Comparison of ENCODE assay signal across 14 cellular contexts in genomic region chr1:182575540-182576149, GRCh38. TPM values are rescaled to one million over a fixed set of nuclear protein-coding genes. Genes with fewer than 3 reads are reported as not detected.
DNase-seq lines count a peak whose midpoint lies in the region; ATAC-seq and TF ChIP-seq lines count a peak whose summit lies in the region.
"Had no signal": no experiment of that assay in that cellular context is flagged by ENCODE, and none has a peak within 500 bp of the region (broad histone marks: within the 10 kb centered on the region; RNA-seq: fewer than 3 reads in every experiment).

No MANE protein-coding gene starts in this region.

- no peak overlapping the region for H3K4me3 ChIP-seq in right atrium auricular region
- H3K4me3 ChIP-seq in aorta (ENCODE audit: low read length in 2 of 2) = no peak overlapping the region

- no peak overlapping the region for H3K4me3 Mint-ChIP-seq in chondrocyte (ENCODE audit: unreplicated experiment)
- H3K4me3 Mint-ChIP-seq: B cell, nephron progenitor cell had no signal

- H3K4me1 ChIP-seq in right atrium auricular region (no peaks in the 10 kb centered on the region), aorta (ENCODE audit: control insufficient read depth in 1 of 2, insufficient read depth in 2 of 2, low read length in 2 of 2) (no peaks in the 10 kb centered on the region)

- WGBS in aorta, 2 donors = 76 to 80% methylated on average over 3 of the region's 3 CpGs

- ATAC-seq in Right ventricle myocardium superior (ENCODE audit: poor library complexity) = peak; percentile 55
- peak; percentile 50 for ATAC-seq in aorta (ENCODE audit: low FRiP score)
- ATAC-seq in GM18868 (IDR thresholded peaks at IDR 0.05; ENCODE audit: unreplicated experiment) = no peak
- ATAC-seq in HG03432 (IDR thresholded peaks at IDR 0.05; ENCODE audit: unreplicated experiment) = no peak

- H3K27ac Mint-ChIP-seq in chondrocyte (ENCODE audit: unreplicated experiment) = no peak overlapping the region
- H3K27ac Mint-ChIP-seq: B cell, nephron progenitor cell had no signal

- H3K27me3 Mint-ChIP-seq in chondrocyte (ENCODE audit: low read depth) = no peaks in the 10 kb centered on the region
- H3K27me3 Mint-ChIP-seq: B cell had no signal

- H3K4me1 Mint-ChIP-seq in chondrocyte (ENCODE audit: low read depth) = peaks cover 9% of the 10 kb centered on the region
- H3K4me1 Mint-ChIP-seq: nephron progenitor cell had no signal

- TF ChIP-seq CTCF in right atrium auricular region (IDR thresholded peaks at IDR 0.05) (no peak), chondrocyte (IDR thresholded peaks at IDR 0.05) (no peak)

- H3K9me3 Mint-ChIP-seq in chondrocyte (ENCODE audit: low read depth) = no peaks in the 10 kb centered on the region
- H3K9me3 Mint-ChIP-seq: nephron progenitor cell had no signal

- H3K27ac ChIP-seq in right atrium auricular region = no peak overlapping the region
- H3K27ac ChIP-seq in aorta (ENCODE audit: low read depth in 1 of 2, low read length in 2 of 2) = no peak overlapping the region

- intact Hi-C loops in Right ventricle myocardium superior (cut with DNase I) = no loop called here
- intact Hi-C loops in aorta (cut with DNase I) = no loop called here

- H3K27me3 ChIP-seq in right atrium auricular region (no peaks in the 10 kb centered on the region), aorta (ENCODE audit: control insufficient read depth in 1 of 2, insufficient read depth in 2 of 2, low read length in 1 of 2) (no peaks in the 10 kb centered on the region)

- H3K36me3 ChIP-seq in right atrium auricular region (peaks cover 38% of the 10 kb centered on the region), aorta (ENCODE audit: control insufficient read depth in 1 of 2, insufficient read depth in 2 of 2, low read length in 1 of 2) (peaks cover 6 to 10% of the 10 kb centered on the region in 2 donors)

- H3K36me3 Mint-ChIP-seq in chondrocyte (ENCODE audit: low read depth) = peaks cover 23% of the 10 kb centered on the region

- DNase-seq in Right ventricle myocardium superior (no peak), right atrium auricular region (ENCODE audit: low spot score) (no peak), amniotic epithelial cell (ENCODE audit: low read depth) (peak; percentile 85), iris pigment epithelial cell (ENCODE audit: low read depth) (peak; percentile 86), aorta (no peak), chondrocyte (ENCODE audit: low spot score) (no peak)
- DNase-seq: activated CD4-positive, CD25-positive, alpha-beta regulatory T cell treated with anti-CD3 and anti-CD28 coated beads, Interleukin-2, amount 50 U/mL, for 72 hours; activated effector memory CD4-positive, alpha-beta T cell treated with Interleukin-2 at 50 U/mL for 16 hours; H7; NCI-H1436 treated with DMSO at 0.1 percent for 48 hours; nephron progenitor cell had no signal

- H3K9me3 ChIP-seq in right atrium auricular region (no peaks in the 10 kb centered on the region), aorta (ENCODE audit: control insufficient read depth, low read length) (no peaks in the 10 kb centered on the region)

RNA-seq across cellular contexts. Expression of gene RNASEL, which starts 13.4 kb away (rescaled TPM):
- total RNA-seq in Right ventricle myocardium superior = 3.3 TPM
- 1 to 10 TPM; 2.0 to 4.5 TPM for total RNA-seq in right atrium auricular region
- total RNA-seq in aorta = 10 to 100 TPM in 1 of 2 donors, 1 to 10 TPM in 1; 6.8 to 13.9 TPM
- polyA plus RNA-seq in aorta = 1 to 10 TPM; 3.9 to 6.9 TPM
- total RNA-seq in chondrocyte = 3.5 to 5.2 TPM (median 4.0 TPM) in 3 replicates

RNA-seq across cellular contexts. Expression of gene RGS16, which starts 28.5 kb away (rescaled TPM):
- total RNA-seq in Right ventricle myocardium superior (1.0 TPM), right atrium auricular region (1 to 10 TPM; 1.4 to 2.2 TPM), aorta (10 to 100 TPM in 1 of 2 donors, 1 to 10 TPM in 1; 9.2 to 20.9 TPM), chondrocyte (0.56 to 7.7 TPM (median 7.0 TPM) in 3 replicates)
- 1 to 10 TPM in 1 of 2 donors, under 1 TPM in 1; 0.50 to 7.0 TPM for polyA plus RNA-seq in aorta

Comparison
In these comparisons a context has a peak if more than half of its experiments do, and no peak if none do; other contexts are left out.
1. ATAC-seq: peak in Right ventricle myocardium superior (single experiment) and aorta (single experiment); none in GM18868 (single experiment) and HG03432 (single experiment).
2. DNase-seq: peak in amniotic epithelial cell (single experiment) and iris pigment epithelial cell (single experiment); none in Right ventricle myocardium superior (single experiment), right atrium auricular region (single experiment), aorta (0 of 2) and chondrocyte (single experiment).